17 cellular contexts compared by ENCODE assay signal in the genomic region with DNA sequence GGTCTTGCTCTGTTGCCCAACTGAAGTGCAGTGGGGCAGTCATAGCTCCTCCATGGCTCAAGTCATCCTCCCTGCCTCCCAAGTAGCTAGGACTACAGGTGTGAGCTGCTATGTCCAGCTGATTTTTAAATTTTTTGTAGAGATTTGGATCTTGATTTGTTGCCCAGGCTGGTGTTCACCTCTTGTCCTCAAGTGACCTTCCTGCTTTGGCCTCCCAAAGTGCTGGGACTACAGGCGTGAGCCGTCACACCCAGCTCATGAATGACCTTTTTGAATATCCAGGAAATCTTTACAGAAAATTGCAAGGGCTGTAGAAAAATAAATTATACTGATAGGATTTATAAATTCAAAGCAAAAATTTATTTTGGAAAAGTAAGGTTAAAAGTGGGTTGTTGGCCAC.
"Had no signal": no experiment of that assay in that cellular context is flagged by ENCODE, and none has a peak within 500 bp of the region (broad histone marks: within the 10 kb centered on the region; RNA-seq: fewer than 3 reads in every experiment).

No MANE protein-coding gene starts in this region.

- H3K4me1 Mint-ChIP-seq: neural progenitor cell had no signal

- FAIRE-seq: bronchial epithelial cell, endothelial cell of umbilical vein, urothelium cell line had no signal

- H3K27ac Mint-ChIP-seq: activated T-helper 2 cell treated with anti-CD3 and anti-CD28 coated beads, Interferon-gamma antibody, Interleukin-2, Interleukin-4, amounts not matched to agents 10 μg/mL and 5 μg/mL and 100 μg/mL, durations not matched to agents 14 hours and 24 hours and 36 hours; neural progenitor cell had no signal

- H3K4me3 ChIP-seq: ascending aorta, left lung, neural progenitor cell, skin epidermis, stomach had no signal

- H3K27me3 Mint-ChIP-seq: activated CD4-positive, alpha-beta T cell treated with anti-CD3 and anti-CD28 coated beads for 36 hours had no signal

- DNase-seq: activated CD4-positive, alpha-beta T cell treated with anti-CD3 and anti-CD28 coated beads for 36 hours; foreskin keratinocyte; left lung; mesenchymal stem cell; retina; stimulated activated CD4-positive, alpha-beta T cell treated with anti-CD3 and anti-CD28 coated beads, Interleukin-4, amount 100 ng/mL, for 4 hours; stomach; T1000 had no signal

- H3K9ac ChIP-seq: neural progenitor cell, parathyroid adenoma had no signal

- H3K4me3 Mint-ChIP-seq: activated CD4-positive, alpha-beta T cell treated with anti-CD3 and anti-CD28 coated beads for 36 hours; neural progenitor cell had no signal

- H3K4me1 ChIP-seq: foreskin keratinocyte, neural progenitor cell had no signal

- H3K9me3 ChIP-seq: ascending aorta, left lung, stomach had no signal

- H3K36me3 ChIP-seq: ascending aorta, neural progenitor cell, stomach had no signal

- ATAC-seq: activated CD4-positive, alpha-beta T cell treated with anti-CD3 and anti-CD28 coated beads for 36 hours; foreskin keratinocyte; left lung had no signal

- H3K27me3 ChIP-seq: ascending aorta, foreskin keratinocyte, left lung, neural progenitor cell, stomach had no signal

- H3K4me2 ChIP-seq: neural progenitor cell had no signal

- H3K27ac ChIP-seq: ascending aorta, foreskin keratinocyte, neural progenitor cell, parathyroid adenoma, skin epidermis, stomach, VCaP had no signal

- H2AFZ ChIP-seq: neural progenitor cell, parathyroid adenoma had no signal
